Comparison of ENCODE assay signal across 15 cellular contexts in genomic region chr1:9355503-9355902, GRCh38.
DNase-seq lines count a peak whose midpoint lies in the region; ATAC-seq and TF ChIP-seq lines count a peak whose summit lies in the region.
"Had no signal": no experiment of that assay in that cellular context is flagged by ENCODE, and none has a peak within 500 bp of the region (broad histone marks: within the 10 kb centered on the region; RNA-seq: fewer than 3 reads in every experiment).

No MANE protein-coding gene starts in this region.

- H3K14ac ChIP-seq in trophoblast cell (ENCODE audit: low read length): no peak overlapping the region

- no peak overlapping the region for H2BK5ac ChIP-seq in trophoblast cell (ENCODE audit: low read depth, low read length, poor library complexity)

- H3K36me3 ChIP-seq in trophoblast cell (ENCODE audit: control insufficient read depth in 1 of 2, insufficient read depth in 2 of 2, low read length in 2 of 2): peaks cover 61 to 75% of the 10 kb centered on the region in 2 experiments
- H3K36me3 ChIP-seq in body of pancreas (replicated peaks in 1 of 2; ENCODE audit: insufficient read depth in 1 of 2, low read depth in 2 of 2): peaks cover 10 to 20% of the 10 kb centered on the region in 2 donors

- H3K4me1 Mint-ChIP-seq in chondrocyte (ENCODE audit: low read depth): peaks cover 81% of the 10 kb centered on the region
- H3K4me1 Mint-ChIP-seq in activated T-cell treated with anti-CD3 and anti-CD28 coated beads, Interleukin-2, amount 50 U/mL, for 4 hours (ENCODE audit: low read depth): no peaks in the 10 kb centered on the region

- H3K27me3 Mint-ChIP-seq in chondrocyte (ENCODE audit: low read depth): no peaks in the 10 kb centered on the region
- no peaks in the 10 kb centered on the region for H3K27me3 Mint-ChIP-seq in activated T-cell treated with anti-CD3 and anti-CD28 coated beads, Interleukin-2, amount 50 U/mL, for 4 hours (ENCODE audit: low read depth)
- H3K27me3 Mint-ChIP-seq: B cell had no signal

- no peaks in the 10 kb centered on the region for H3K9me3 ChIP-seq in right cardiac atrium (ENCODE audit: control insufficient read depth, low read length)
- H3K9me3 ChIP-seq in trophoblast cell (ENCODE audit: insufficient read depth, low read depth, low read length): peaks cover 6% of the 10 kb centered on the region
- no peaks in the 10 kb centered on the region for H3K9me3 ChIP-seq in body of pancreas

- H3K79me2 ChIP-seq in trophoblast cell (ENCODE audit: control insufficient read depth, insufficient read depth, low read length, poor library complexity): peaks cover 19% of the 10 kb centered on the region

- no peak overlapping the region for H4K91ac ChIP-seq in trophoblast cell (ENCODE audit: low read depth, low read length)

- H2BK120ac ChIP-seq in trophoblast cell (ENCODE audit: insufficient read depth, low read length, poor library complexity): no peak overlapping the region

- peak overlapping the region; percentile 19 for H3K4ac ChIP-seq in trophoblast cell (ENCODE audit: low read depth, low read length)

- H3K36me3 Mint-ChIP-seq in chondrocyte (ENCODE audit: low read depth): peaks cover 45% of the 10 kb centered on the region
- peaks cover 10% of the 10 kb centered on the region for H3K36me3 Mint-ChIP-seq in activated T-cell treated with anti-CD3 and anti-CD28 coated beads, Interleukin-2, amount 50 U/mL, for 4 hours (ENCODE audit: insufficient read depth)

- 86% methylated on average over 16 of the region's 16 CpGs for WGBS in right cardiac atrium
- no CpG with 5 or more reads among the region's 16 CpGs for WGBS in trophoblast cell (ENCODE audit: extremely low coverage, insufficient coverage, insufficient read length)
- 79 to 90% methylated on average over 10 to 16 of the region's 16 CpGs for WGBS in body of pancreas, 2 donors

- H3K9ac ChIP-seq in trophoblast cell (ENCODE audit: low read length): no peak overlapping the region
- H3K9ac ChIP-seq: BLaER1 treated with 17β-estradiol and CSF1 and Interleukin-3, amounts not matched to agents 10 nM and 100 nM had no signal

- H3K4me3 Mint-ChIP-seq in chondrocyte (ENCODE audit: unreplicated experiment): no peak overlapping the region
- no peak overlapping the region for H3K4me3 Mint-ChIP-seq in activated T-cell treated with anti-CD3 and anti-CD28 coated beads, Interleukin-2, amount 50 U/mL, for 4 hours
- H3K4me3 Mint-ChIP-seq: B cell; CD8-positive, alpha-beta T cell had no signal

- no peak overlapping the region for H2AFZ ChIP-seq in trophoblast cell (ENCODE audit: insufficient read depth, low read length, poor library complexity)

- TF ChIP-seq CTCF in chondrocyte (IDR thresholded peaks at IDR 0.05): no peak
- TF ChIP-seq CTCF in body of pancreas (IDR thresholded peaks at IDR 0.05): no peak

- H4K12ac ChIP-seq in trophoblast cell (ENCODE audit: low read depth, low read length): no peak overlapping the region

- no peak overlapping the region for H3K4me3 ChIP-seq in right cardiac atrium (ENCODE audit: low read length)
- no peak overlapping the region for H3K4me3 ChIP-seq in trophoblast cell (ENCODE audit: low read depth, low read length)
- H3K4me3 ChIP-seq in body of pancreas: no peak overlapping the region
- H3K4me3 ChIP-seq: BLaER1 treated with 17β-estradiol and CSF1 and Interleukin-3, amounts not matched to agents 10 nM and 100 nM had no signal

- DNase-seq in right cardiac atrium (peak in 2 of 3 donors; percentile 39 to 42), left cardiac atrium (no peak), chondrocyte (ENCODE audit: low spot score) (no peak), trophoblast cell (no peak), body of pancreas (no peak), glomerular visceral epithelial cell (ENCODE audit: extremely low spot score) (no peak)
- DNase-seq in activated T-cell treated with anti-CD3 and anti-CD28 coated beads, Interleukin-2, amount 50 U/mL, for 4 hours: no peak
- DNase-seq: Calu3; CD8-positive, alpha-beta T cell; DMS79 treated with DMSO at 0.1 percent for 48 hours; GF-D8; GOT3; H7 had no signal

- no peak for TF ChIP-seq POLR2A in body of pancreas (IDR thresholded peaks at IDR 0.05)

- H3K79me1 ChIP-seq in trophoblast cell (ENCODE audit: low read length): no peaks in the 10 kb centered on the region

- no peaks in the 10 kb centered on the region for H3K27me3 ChIP-seq in right cardiac atrium (ENCODE audit: control insufficient read depth, insufficient read depth)
- no peaks in the 10 kb centered on the region for H3K27me3 ChIP-seq in trophoblast cell (ENCODE audit: insufficient read depth, low read length)
- H3K27me3 ChIP-seq in body of pancreas: no peaks in the 10 kb centered on the region
- H3K27me3 ChIP-seq: BLaER1 treated with 17β-estradiol and CSF1 and Interleukin-3, amounts not matched to agents 10 nM and 100 nM had no signal

- H3K27ac ChIP-seq in right cardiac atrium (ENCODE audit: low read length): no peak overlapping the region
- no peak overlapping the region for H3K27ac ChIP-seq in trophoblast cell (ENCODE audit: low read depth, low read length)
- no peak overlapping the region for H3K27ac ChIP-seq in body of pancreas
- H3K27ac ChIP-seq: BLaER1 treated with 17β-estradiol and CSF1 and Interleukin-3, amounts not matched to agents 10 nM and 100 nM had no signal

- H2BK12ac ChIP-seq in trophoblast cell (ENCODE audit: low read length): no peak overlapping the region

- ATAC-seq in right cardiac atrium (no peak), left cardiac atrium (no peak), body of pancreas (no peak)
- ATAC-seq in activated T-cell treated with anti-CD3 and anti-CD28 coated beads, Interleukin-2, amount 50 U/mL, for 4 hours: no peak
- ATAC-seq: CD8-positive, alpha-beta T cell had no signal

- no peak overlapping the region for H4K8ac ChIP-seq in trophoblast cell (ENCODE audit: low read depth, low read length)

- H3K23ac ChIP-seq in trophoblast cell (ENCODE audit: low read length): no peak overlapping the region

- H3K4me1 ChIP-seq in right cardiac atrium (ENCODE audit: control insufficient read depth, insufficient read depth, low read length): peaks cover 3% of the 10 kb centered on the region
- H3K4me1 ChIP-seq in trophoblast cell (ENCODE audit: control insufficient read depth in 1 of 2, insufficient read depth in 2 of 2, low read length in 2 of 2): peaks cover 13 to 20% of the 10 kb centered on the region in 2 experiments
- H3K4me1 ChIP-seq in body of pancreas: no peaks in the 10 kb centered on the region

- no peaks in the 10 kb centered on the region for H3K9me3 Mint-ChIP-seq in chondrocyte (ENCODE audit: low read depth)
- H3K9me3 Mint-ChIP-seq in activated T-cell treated with anti-CD3 and anti-CD28 coated beads, Interleukin-2, amount 50 U/mL, for 4 hours: no peaks in the 10 kb centered on the region
- H3K9me3 Mint-ChIP-seq: CD8-positive, alpha-beta T cell had no signal

- no peak overlapping the region for H3K4me2 ChIP-seq in trophoblast cell (ENCODE audit: low read length)

- H3K18ac ChIP-seq in trophoblast cell (ENCODE audit: low read length): no peak overlapping the region

- intact Hi-C loops in right cardiac atrium (cut with DNase I) (no loop called here), left cardiac atrium (cut with DNase I) (no loop called here), body of pancreas (cut with DNase I) (no loop called here)

- no peak overlapping the region for H2AK5ac ChIP-seq in trophoblast cell (ENCODE audit: low read length)

- H3K27ac Mint-ChIP-seq in chondrocyte (ENCODE audit: unreplicated experiment): peak overlapping the region; percentile 57
- H3K27ac Mint-ChIP-seq: B cell; CD8-positive, alpha-beta T cell had no signal

Comparison
In these comparisons a context has a peak if more than half of its experiments do, and no peak if none do; other contexts are left out.
1. DNase-seq: peak in right cardiac atrium (2 of 3); none in left cardiac atrium (single experiment), chondrocyte (single experiment), trophoblast cell (0 of 2), body of pancreas (0 of 4), activated T-cell treated with anti-CD3 and anti-CD28 coated beads, Interleukin-2, amount 50 U/mL, for 4 hours (single experiment) and glomerular visceral epithelial cell (single experiment).